ENCODE assay signal across 12 cellular contexts in genomic region chr4:109990307-109991257, GRCh38.
DNase-seq lines count a peak whose midpoint lies in the region; ATAC-seq, FAIRE-seq and TF ChIP-seq lines count a peak whose summit lies in the region.
"Had no signal": no experiment of that assay in that cellular context is flagged by ENCODE, and none has a peak within 500 bp of the region (broad histone marks: within the 10 kb centered on the region; RNA-seq: fewer than 3 reads in every experiment).

No MANE protein-coding gene starts in this region.

- H3K27me3 ChIP-seq in osteoblast (ENCODE audit: insufficient read depth, low read length) = peaks cover 14% of the 10 kb centered on the region

- no peak overlapping the region for H3K27ac Mint-ChIP-seq in activated T-helper 17 cell treated with anti-CD3 and anti-CD28 coated beads, Interleukin-2, amount 50 U/mL, for 72 hours
- H3K27ac Mint-ChIP-seq: immature natural killer cell had no signal

- peaks cover 27% of the 10 kb centered on the region for H3K27me3 Mint-ChIP-seq in activated T-helper 17 cell treated with anti-CD3 and anti-CD28 coated beads, Interleukin-2, amount 50 U/mL, for 72 hours

- H3K9me3 Mint-ChIP-seq in activated T-helper 17 cell treated with anti-CD3 and anti-CD28 coated beads, Interleukin-2, amount 50 U/mL, for 72 hours = no peaks in the 10 kb centered on the region
- H3K9me3 Mint-ChIP-seq: immature natural killer cell had no signal

- TF ChIP-seq POLR2A in GM12891 (IDR thresholded peaks at IDR 0.05; ENCODE audit: low read depth, low read length) = no peak

- no peaks in the 10 kb centered on the region for H3K4me1 ChIP-seq in osteoblast (ENCODE audit: insufficient read depth, low read length)

- DNase-seq in GM12891 (ENCODE audit: insufficient read length, low spot score) (peak; percentile 15), A172 (ENCODE audit: low spot score) (no peak), osteoblast (ENCODE audit: insufficient read length, low spot score, missing footprints) (no peak), NCI-H748 (lab: John Stamatoyannopoulos, UW; ENCODE audit: unreplicated experiment) (no peak)
- no peak for DNase-seq in stimulated activated naive CD4-positive, alpha-beta T cell treated with Interleukin-2 at 50 U/mL for 16 hours (lab: John Stamatoyannopoulos, UW)
- DNase-seq: DMS 273 treated with DMSO at 0.1 percent for 48 hours, immature natural killer cell, T1000 had no signal

- no peak overlapping the region for H3K4me3 Mint-ChIP-seq in activated T-helper 17 cell treated with anti-CD3 and anti-CD28 coated beads, Interleukin-2, amount 50 U/mL, for 72 hours

- H3K9me3 ChIP-seq in osteoblast (ENCODE audit: low read depth, low read length) = no peaks in the 10 kb centered on the region

- H3K36me3 Mint-ChIP-seq in activated T-helper 17 cell treated with anti-CD3 and anti-CD28 coated beads, Interleukin-2, amount 50 U/mL, for 72 hours (ENCODE audit: low read depth) = no peaks in the 10 kb centered on the region
- H3K36me3 Mint-ChIP-seq: immature natural killer cell had no signal

- H3K4me3 ChIP-seq in osteoblast (ENCODE audit: insufficient read depth, low read length) = no peak overlapping the region

- no peaks in the 10 kb centered on the region for H3K36me3 ChIP-seq in osteoblast (ENCODE audit: insufficient read depth, low read length)

- H3K27ac ChIP-seq in osteoblast (ENCODE audit: low read depth, low read length) = no peak overlapping the region

- FAIRE-seq in GM12891 (lab: Jason Lieb, UNC) = peak; percentile 94
- FAIRE-seq: bronchial epithelial cell had no signal

- H4K20me1 ChIP-seq in osteoblast (ENCODE audit: insufficient read depth, low read length) = no peaks in the 10 kb centered on the region

- H3K4me2 ChIP-seq in osteoblast (ENCODE audit: insufficient read depth, low read length) = no peak overlapping the region

- peaks cover 4% of the 10 kb centered on the region for H3K4me1 Mint-ChIP-seq in activated T-helper 17 cell treated with anti-CD3 and anti-CD28 coated beads, Interleukin-2, amount 50 U/mL, for 72 hours

- no peaks in the 10 kb centered on the region for H3K79me2 ChIP-seq in osteoblast (ENCODE audit: insufficient read depth, low read length)

- ATAC-seq in GM21381 (IDR thresholded peaks at IDR 0.05; ENCODE audit: unreplicated experiment) (peak; percentile 83), HG03280 (IDR thresholded peaks at IDR 0.05; ENCODE audit: unreplicated experiment) (peak; percentile 81)
- ATAC-seq in activated T-helper 17 cell treated with anti-CD3 and anti-CD28 coated beads, Interleukin-2, amount 50 U/mL, for 72 hours (replicated peaks) = peak; percentile 30

- H2AFZ ChIP-seq in osteoblast (ENCODE audit: low read length) = no peak overlapping the region

- no peak for TF ChIP-seq CTCF in osteoblast (IDR thresholded peaks at IDR 0.05; ENCODE audit: extremely low read depth, low read depth, low read length)

TF ChIP-seq in GM12891, 5 proteins besides CTCF, POLR2A, EP300 and RAD21:
- TF ChIP-seq POU2F2 (IDR thresholded peaks at IDR 0.05; ENCODE audit: low read depth, low read length) = no peak; the same call in 1 of the 2 replicates
- TF ChIP-seq SPI1 (IDR thresholded peaks at IDR 0.05; ENCODE audit: low read depth, low read length) = peak; percentile 92
- no peak for TF ChIP-seq TAF1 (IDR thresholded peaks at IDR 0.05; ENCODE audit: low read depth, low read length)
- no peak for TF ChIP-seq POLR2AphosphoS5 (IDR thresholded peaks at IDR 0.05; ENCODE audit: low read depth, low read length)
- no peak for TF ChIP-seq PAX5 (IDR thresholded peaks at IDR 0.05; ENCODE audit: insufficient read depth, low read length, severe bottlenecking)

Comparison
In these comparisons a context has a peak if more than half of its experiments do, and no peak if none do; other contexts are left out.
1. ATAC-seq: peak in every context shown above with its lines; median percentile 83 in GM21381; 81 in HG03280; 30 in activated T-helper 17 cell treated with anti-CD3 and anti-CD28 coated beads, Interleukin-2, amount 50 U/mL, for 72 hours.